8 cellular contexts compared by ENCODE assay signal in genomic region chr4:74228691-74229640, GRCh38.
A peak's percentile ranks its signal among the peaks of the same experiment; 100 is the strongest.
DNase-seq lines count a peak whose midpoint lies in the region; ATAC-seq and TF ChIP-seq lines count a peak whose summit lies in the region.

No MANE protein-coding gene starts in this region.

- no peak overlapping the region for H3K4me3 ChIP-seq in AG09309 (ENCODE audit: control insufficient read depth, low read depth, low read length)

- no peaks in the 10 kb centered on the region for H3K9me3 Mint-ChIP-seq in stimulated activated effector memory CD8-positive, alpha-beta T cell treated with anti-CD3 and anti-CD28 coated beads, Interleukin-12 subunit alpha, Interleukin-12 subunit beta, amount 100 ng/mL, for 72 hours

- peak; percentile 78 for ATAC-seq in GM18505 (IDR thresholded peaks at IDR 0.05; ENCODE audit: unreplicated experiment)
- peak; percentile 90 for ATAC-seq in HG02943 (IDR thresholded peaks at IDR 0.05; ENCODE audit: low read depth, unreplicated experiment)
- ATAC-seq in stimulated activated effector memory CD8-positive, alpha-beta T cell treated with anti-CD3 and anti-CD28 coated beads, Interleukin-12 subunit alpha, Interleukin-12 subunit beta, amount 100 ng/mL, for 72 hours: peak; percentile 85

- H3K27ac Mint-ChIP-seq in stimulated activated effector memory CD8-positive, alpha-beta T cell treated with anti-CD3 and anti-CD28 coated beads, Interleukin-12 subunit alpha, Interleukin-12 subunit beta, amount 100 ng/mL, for 72 hours: no peak overlapping the region

- no peak overlapping the region for H3K4me3 Mint-ChIP-seq in stimulated activated effector memory CD8-positive, alpha-beta T cell treated with anti-CD3 and anti-CD28 coated beads, Interleukin-12 subunit alpha, Interleukin-12 subunit beta, amount 100 ng/mL, for 72 hours

- H3K36me3 Mint-ChIP-seq in stimulated activated effector memory CD8-positive, alpha-beta T cell treated with anti-CD3 and anti-CD28 coated beads, Interleukin-12 subunit alpha, Interleukin-12 subunit beta, amount 100 ng/mL, for 72 hours: no peaks in the 10 kb centered on the region

- peak; percentile 81 for TF ChIP-seq CTCF in AG09309 (IDR thresholded peaks at IDR 0.05; ENCODE audit: control insufficient read depth, insufficient read depth, low read depth, low read length, missing control alignments)

- no peak for TF ChIP-seq POLR2A in GM18505 (IDR thresholded peaks at IDR 0.05; ENCODE audit: borderline replicate concordance, extremely low read depth, insufficient read depth, insufficient read length)

- DNase-seq in AG09309 (ENCODE audit: low read depth) (no peak), NCI-H446 (lab: John Stamatoyannopoulos, UW) (peak; percentile 72 to 82), mucosa of gallbladder (ENCODE audit: low spot score) (peak; percentile 61)
- DNase-seq in activated CD4-positive, alpha-beta T cell treated with anti-CD3 and anti-CD28 coated beads, Interleukin-2, amount 50 U/mL, for 1 hour: peak; percentile 65
- DNase-seq in effector CD4-positive, alpha-beta T cell: peak; percentile 42
- DNase-seq in stimulated activated effector memory CD8-positive, alpha-beta T cell treated with anti-CD3 and anti-CD28 coated beads, Interleukin-12 subunit alpha, Interleukin-12 subunit beta, amount 100 ng/mL, for 72 hours (ENCODE audit: low spot score in 2 of 2): peak; percentile 60 to 85

- H3K4me1 Mint-ChIP-seq in stimulated activated effector memory CD8-positive, alpha-beta T cell treated with anti-CD3 and anti-CD28 coated beads, Interleukin-12 subunit alpha, Interleukin-12 subunit beta, amount 100 ng/mL, for 72 hours: peaks cover 4% of the 10 kb centered on the region
